ENCODE assay signal across 15 cellular contexts in genomic region chr9:75150512-75150911, GRCh38.
DNase-seq lines count a peak whose midpoint lies in the region; ATAC-seq and TF ChIP-seq lines count a peak whose summit lies in the region.
"Had no signal": no experiment of that assay in that cellular context is flagged by ENCODE, and none has a peak within 500 bp of the region (broad histone marks: within the 10 kb centered on the region; RNA-seq: fewer than 3 reads in every experiment).

No MANE protein-coding gene starts in this region.

- H3K4me3 ChIP-seq in HL-60 (replicated peaks; ENCODE audit: insufficient read depth, low read length): peak overlapping the region; percentile 5
- H3K4me3 ChIP-seq in gastrocnemius medialis: no peak overlapping the region
- no peak overlapping the region for H3K4me3 ChIP-seq in breast epithelium

- H3K36me3 ChIP-seq in gastrocnemius medialis (no peaks in the 10 kb centered on the region), breast epithelium (no peaks in the 10 kb centered on the region)
- H3K36me3 ChIP-seq: BE2C had no signal

- H3K4me1 Mint-ChIP-seq in CD4-positive, alpha-beta T cell (ENCODE audit: low read depth): peaks cover 86% of the 10 kb centered on the region
- peaks cover 59% of the 10 kb centered on the region for H3K4me1 Mint-ChIP-seq in activated naive CD8-positive, alpha-beta T cell treated with anti-CD3 and anti-CD28 coated beads, Interleukin-2, amount 10 ng/mL, durations not matched to agents 7 days and 5 days
- peaks cover 54 to 68% of the 10 kb centered on the region in 2 donors for H3K4me1 Mint-ChIP-seq in natural killer cell treated with Interleukin-12 subunit alpha and Interleukin-12 subunit beta and Interleukin-15 and Interleukin-18, amount 100 ng/mL, for 72 hours (ENCODE audit: low read depth in 2 of 2)

- in situ Hi-C loops in gastrocnemius medialis (cut with MboI; ENCODE audit: low sequenced_read_pairs in 4 of 4): no loop called here

- H3K27me3 ChIP-seq in CD4-positive, alpha-beta T cell (ENCODE audit: control insufficient read depth, insufficient read depth, low read length): no peaks in the 10 kb centered on the region
- H3K27me3 ChIP-seq in HL-60 (ENCODE audit: insufficient read depth, poor library complexity, severe bottlenecking) (no peaks in the 10 kb centered on the region), gastrocnemius medialis (no peaks in the 10 kb centered on the region), breast epithelium (no peaks in the 10 kb centered on the region)
- H3K27me3 ChIP-seq: BE2C had no signal

- no peak for DNase-seq in CD4-positive, alpha-beta T cell
- DNase-seq in HL-60 (ENCODE audit: low read depth in 1 of 2, low spot score in 1 of 2) (peak in 1 of 2 experiments; percentile 4), gastrocnemius medialis (no peak), breast epithelium (ENCODE audit: low spot score in 2 of 2) (no peak), HUDEP-2 (lab: John Stamatoyannopoulos, UW; ENCODE audit: unreplicated experiment in 76 of 76) (no peak)
- DNase-seq in activated naive CD8-positive, alpha-beta T cell treated with anti-CD3 and anti-CD28 coated beads, Interleukin-2, amount 10 ng/mL, durations not matched to agents 7 days and 5 days: no peak
- DNase-seq in natural killer cell treated with Interleukin-12 subunit alpha and Interleukin-12 subunit beta and Interleukin-15 and Interleukin-18, amount 100 ng/mL, for 72 hours (ENCODE audit: low spot score): no peak
- DNase-seq: activated CD4-positive, alpha-beta T cell treated with anti-CD3 and anti-CD28 coated beads for 1 hour; BE2C; DMS53; glutamatergic neuron; NCI-H1930; SHP77 treated with DMSO at 0.1 percent for 48 hours; T-helper 9 cell had no signal

- H3K9me3 ChIP-seq in CD4-positive, alpha-beta T cell (ENCODE audit: control insufficient read depth, low read length): no peaks in the 10 kb centered on the region
- H3K9me3 ChIP-seq in gastrocnemius medialis: no peaks in the 10 kb centered on the region
- no peaks in the 10 kb centered on the region for H3K9me3 ChIP-seq in breast epithelium
- H3K9me3 ChIP-seq: BE2C had no signal

- CTCF ChIA-PET in CD4-positive, alpha-beta T cell (lab: Charles Lee): interaction anchor here (1.1 to 1.7 kb wide), 2 partner anchors 35 to 198 kb away, joined by 5 to 6 read pairs; partner anchors contain the start of gene C9orf40

- H3K4me3 Mint-ChIP-seq in CD4-positive, alpha-beta T cell: peak overlapping the region; percentile 73
- H3K4me3 Mint-ChIP-seq in activated naive CD8-positive, alpha-beta T cell treated with anti-CD3 and anti-CD28 coated beads, Interleukin-2, amount 10 ng/mL, durations not matched to agents 7 days and 5 days: peak overlapping the region; percentile 64
- peak overlapping the region; percentile 66 for H3K4me3 Mint-ChIP-seq in natural killer cell treated with Interleukin-12 subunit alpha and Interleukin-12 subunit beta and Interleukin-15 and Interleukin-18, amount 100 ng/mL, for 72 hours
- H3K4me3 Mint-ChIP-seq: neural crest cell had no signal

- ATAC-seq in CD4-positive, alpha-beta T cell (ENCODE audit: poor library complexity): no peak
- ATAC-seq in activated naive CD8-positive, alpha-beta T cell treated with anti-CD3 and anti-CD28 coated beads, Interleukin-2, amount 10 ng/mL, durations not matched to agents 7 days and 5 days (ENCODE audit: low read depth): no peak
- no peak for ATAC-seq in natural killer cell treated with Interleukin-12 subunit alpha and Interleukin-12 subunit beta and Interleukin-15 and Interleukin-18, amount 100 ng/mL, for 72 hours
- no peak for ATAC-seq in gastrocnemius medialis

- TF ChIP-seq POLR2A in gastrocnemius medialis (IDR thresholded peaks at IDR 0.05) (no peak), breast epithelium (IDR thresholded peaks at IDR 0.05) (no peak)

- no peak for TF ChIP-seq CTCF in CD4-positive, alpha-beta T cell (IDR thresholded peaks at IDR 0.05)
- no peak for TF ChIP-seq CTCF in HL-60 (IDR thresholded peaks at IDR 0.05; ENCODE audit: insufficient read depth, low read length)
- no peak for TF ChIP-seq CTCF in gastrocnemius medialis (IDR thresholded peaks at IDR 0.05 in 4 of 5, conservative IDR thresholded peaks at IDR 0.05 in 1 of 5)
- no peak for TF ChIP-seq CTCF in breast epithelium (IDR thresholded peaks at IDR 0.05)

- H3K4me1 ChIP-seq in gastrocnemius medialis: no peaks in the 10 kb centered on the region
- H3K4me1 ChIP-seq in breast epithelium: no peaks in the 10 kb centered on the region
- H3K4me1 ChIP-seq: BE2C had no signal

- no peaks in the 10 kb centered on the region for H3K27me3 Mint-ChIP-seq in CD4-positive, alpha-beta T cell
- no peaks in the 10 kb centered on the region for H3K27me3 Mint-ChIP-seq in activated naive CD8-positive, alpha-beta T cell treated with anti-CD3 and anti-CD28 coated beads, Interleukin-2, amount 10 ng/mL, durations not matched to agents 7 days and 5 days
- H3K27me3 Mint-ChIP-seq in natural killer cell treated with Interleukin-12 subunit alpha and Interleukin-12 subunit beta and Interleukin-15 and Interleukin-18, amount 100 ng/mL, for 72 hours: no peaks in the 10 kb centered on the region

- no peaks in the 10 kb centered on the region for H3K9me3 Mint-ChIP-seq in CD4-positive, alpha-beta T cell
- no peaks in the 10 kb centered on the region for H3K9me3 Mint-ChIP-seq in activated naive CD8-positive, alpha-beta T cell treated with anti-CD3 and anti-CD28 coated beads, Interleukin-2, amount 10 ng/mL, durations not matched to agents 7 days and 5 days
- no peaks in the 10 kb centered on the region for H3K9me3 Mint-ChIP-seq in natural killer cell treated with Interleukin-12 subunit alpha and Interleukin-12 subunit beta and Interleukin-15 and Interleukin-18, amount 100 ng/mL, for 72 hours
- H3K9me3 Mint-ChIP-seq: neural crest cell had no signal

- intact Hi-C loops in CD4-positive, alpha-beta T cell (cut with DNase I, micrococcal nuclease): loop anchor here (5.0 to 10.0 kb wide), 3 partner anchors 37 to 196 kb away; partner anchors contain the start of genes C9orf40 (in 1 of the 2) and CARNMT1 (in 1 of the 2)
- intact Hi-C loops in gastrocnemius medialis (cut with DNase I; ENCODE audit: low total_unique reads) (no loop called here), breast epithelium (cut with DNase I; ENCODE audit: low total_unique reads) (no loop called here)

- H3K27ac ChIP-seq in CD4-positive, alpha-beta T cell (ENCODE audit: low read depth, low read length): peak overlapping the region; percentile 58
- H3K27ac ChIP-seq in HL-60 (replicated peaks): peak overlapping the region; percentile 82
- no peak overlapping the region for H3K27ac ChIP-seq in gastrocnemius medialis
- H3K27ac ChIP-seq in breast epithelium: no peak overlapping the region

- H3K27ac Mint-ChIP-seq in CD4-positive, alpha-beta T cell: peak overlapping the region; percentile 92
- peak overlapping the region; percentile 88 for H3K27ac Mint-ChIP-seq in activated naive CD8-positive, alpha-beta T cell treated with anti-CD3 and anti-CD28 coated beads, Interleukin-2, amount 10 ng/mL, durations not matched to agents 7 days and 5 days
- peak overlapping the region; percentile 82 to 91 for H3K27ac Mint-ChIP-seq in natural killer cell treated with Interleukin-12 subunit alpha and Interleukin-12 subunit beta and Interleukin-15 and Interleukin-18, amount 100 ng/mL, for 72 hours

- POLR2A ChIA-PET in CD4-positive, alpha-beta T cell (lab: Charles Lee): interaction anchor here (0.8 to 6.3 kb wide), 12 partner anchors 11 to 198 kb away, joined by 3 to 56 read pairs (median 6); partner anchors contain the start of genes C9orf40, CARNMT1, NMRK1 and OSTF1
- POLR2A ChIA-PET in activated naive CD8-positive, alpha-beta T cell treated with anti-CD3 and anti-CD28 coated beads, Interleukin-2, amount 10 ng/mL, durations not matched to agents 7 days and 5 days (lab: Charles Lee): interaction anchor here (5.0 kb wide), 1 partner anchor 62 kb away, joined by 40 read pairs; the partner anchor contains the start of genes NMRK1 and OSTF1

- peaks cover 29% of the 10 kb centered on the region for H3K36me3 Mint-ChIP-seq in CD4-positive, alpha-beta T cell (ENCODE audit: low read depth)
- peaks cover 23% of the 10 kb centered on the region for H3K36me3 Mint-ChIP-seq in activated naive CD8-positive, alpha-beta T cell treated with anti-CD3 and anti-CD28 coated beads, Interleukin-2, amount 10 ng/mL, durations not matched to agents 7 days and 5 days
- H3K36me3 Mint-ChIP-seq in natural killer cell treated with Interleukin-12 subunit alpha and Interleukin-12 subunit beta and Interleukin-15 and Interleukin-18, amount 100 ng/mL, for 72 hours: peaks cover 16% of the 10 kb centered on the region

Comparison
In these comparisons a context has a peak if more than half of its experiments do, and no peak if none do; other contexts are left out.
1. H3K27ac ChIP-seq: peak in CD4-positive, alpha-beta T cell (single experiment) and HL-60 (single experiment); none in gastrocnemius medialis (0 of 4) and breast epithelium (0 of 2).
2. intact Hi-C loops: an anchor here in CD4-positive, alpha-beta T cell (5.0 to 10.0 kb wide); none called in gastrocnemius medialis and breast epithelium.
3. Peak in every context shown above with its lines, with median percentiles within 50 percentile points of each other: H3K27ac Mint-ChIP-seq and H3K4me3 Mint-ChIP-seq.